Comparison of ENCODE assay signal across 13 cellular contexts in the genomic region with DNA sequence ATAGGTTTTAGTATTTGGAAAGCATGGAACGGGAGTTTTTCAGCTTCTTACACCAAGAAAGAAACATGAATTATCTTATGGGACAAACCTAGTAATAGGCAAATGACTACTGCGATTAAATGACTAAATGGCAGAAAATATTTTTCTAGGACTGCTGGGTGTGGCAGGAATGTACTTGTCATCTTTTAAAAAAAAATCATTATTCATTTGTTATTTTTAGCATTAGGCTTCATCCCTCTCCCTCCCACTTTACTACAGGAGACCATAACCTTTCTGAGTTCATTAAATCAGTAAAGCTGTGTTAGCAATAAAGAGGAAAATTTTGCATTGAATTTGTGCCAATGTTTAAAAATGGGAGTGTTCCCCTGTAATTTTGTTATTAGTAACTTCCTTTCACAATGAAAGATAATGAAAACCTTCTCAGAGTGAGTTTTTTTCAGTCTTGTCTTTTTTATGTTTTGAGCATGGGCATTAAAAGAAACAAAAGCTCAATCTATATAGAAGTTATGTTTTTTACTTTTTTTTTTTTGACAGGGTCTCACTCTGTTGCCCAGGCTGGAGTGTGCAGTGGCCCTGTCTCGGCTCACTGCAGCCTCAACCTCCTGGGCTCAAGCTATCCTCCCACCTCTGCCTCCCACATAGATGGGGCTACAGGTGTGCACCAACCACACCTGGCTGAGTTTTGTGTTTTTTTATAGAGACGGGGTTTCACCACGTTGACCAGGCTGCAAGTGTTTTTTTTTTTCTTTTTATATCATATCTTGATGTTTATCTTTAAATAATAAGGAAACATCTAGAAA.
DNase-seq lines count a peak whose midpoint lies in the region; ATAC-seq, FAIRE-seq and TF ChIP-seq lines count a peak whose summit lies in the region.
"Had no signal": no experiment of that assay in that cellular context is flagged by ENCODE, and none has a peak within 500 bp of the region (broad histone marks: within the 10 kb centered on the region; RNA-seq: fewer than 3 reads in every experiment).

No MANE protein-coding gene starts in this region.

- H3K4me3 ChIP-seq in coronary artery, result no peak overlapping the region

- DNase-seq in AG08395 (ENCODE audit: low spot score), result peak; percentile 50
- peak; percentile 34 for DNase-seq in RCC 7860 (ENCODE audit: low spot score)
- DNase-seq in foreskin keratinocyte, result peak; percentile 20 to 55
- no peak for DNase-seq in NCI-H2029 treated with DMSO at 0.1 percent for 48 hours (lab: John Stamatoyannopoulos, UW)
- no peak for DNase-seq in GM13977 (ENCODE audit: low spot score)
- DNase-seq in coronary artery (ENCODE audit: low spot score), result no peak
- no peak for DNase-seq in activated CD4-positive, alpha-beta T cell treated with anti-CD3 and anti-CD28 coated beads for 1 hour
- DNase-seq: activated gamma-delta T cell, COR-L47, mesendoderm, T-helper 17 cell had no signal

- no peaks in the 10 kb centered on the region for H3K27me3 ChIP-seq in foreskin keratinocyte

- in situ Hi-C loops in GM13977 (cut with MboI; ENCODE audit: low pct_unique_long_range_greater_than_20kb, low sequenced_read_pairs, unreplicated experiment), result no loop called here

- H3K4me1 ChIP-seq in foreskin keratinocyte, result peaks cover 21% of the 10 kb centered on the region

- no peak for FAIRE-seq in RCC 7860 (lab: Jason Lieb, UNC)
- FAIRE-seq: H1 had no signal

- ATAC-seq in GM19351 (IDR thresholded peaks at IDR 0.05; ENCODE audit: unreplicated experiment) (peak; percentile 49), foreskin keratinocyte (peak; percentile 48)
- ATAC-seq: T-helper 17 cell had no signal

- H3K27ac ChIP-seq in foreskin keratinocyte (peak overlapping the region; percentile 18), coronary artery (peak overlapping the region in 1 of 2 donors; percentile 35)

- TF ChIP-seq CTCF in foreskin keratinocyte (conservative IDR thresholded peaks at IDR 0.05), result no peak
- no peak for TF ChIP-seq CTCF in GM13977 (IDR thresholded peaks at IDR 0.05; ENCODE audit: extremely low read depth, insufficient read depth, missing control alignments)
- no peak for TF ChIP-seq CTCF in coronary artery (IDR thresholded peaks at IDR 0.05)

Comparison
In these comparisons a context has a peak if more than half of its experiments do, and no peak if none do; other contexts are left out.
1. DNase-seq: peak in AG08395 (single experiment), RCC 7860 (single experiment) and foreskin keratinocyte (2 of 2); none in NCI-H2029 treated with DMSO at 0.1 percent for 48 hours (single experiment), GM13977 (single experiment), coronary artery (single experiment) and activated CD4-positive, alpha-beta T cell treated with anti-CD3 and anti-CD28 coated beads for 1 hour (single experiment).